ENCODE assay signal across 8 cellular contexts in genomic region chr16:79767597-79768280, GRCh38.
DNase-seq lines count a peak whose midpoint lies in the region; ATAC-seq and TF ChIP-seq lines count a peak whose summit lies in the region.

No MANE protein-coding gene starts in this region.

- H3K9me3 ChIP-seq in MG63 (no peaks in the 10 kb centered on the region), esophagus (ENCODE audit: control insufficient read depth in 2 of 2, insufficient read depth in 1 of 2, low read depth in 1 of 2, low read length in 1 of 2) (no peaks in the 10 kb centered on the region), WERI-Rb-1 (ENCODE audit: severe bottlenecking) (no peaks in the 10 kb centered on the region)

- peak overlapping the region; percentile 89 to 91 for H3K27ac ChIP-seq in esophagus (ENCODE audit: low read depth in 2 of 2, low read length in 1 of 2)
- H3K27ac ChIP-seq in WERI-Rb-1: no peak overlapping the region

- H3K27me3 ChIP-seq in MG63 (no peaks in the 10 kb centered on the region), esophagus (ENCODE audit: control insufficient read depth in 1 of 2, insufficient read depth in 2 of 2, low read length in 2 of 2) (no peaks in the 10 kb centered on the region), WERI-Rb-1 (ENCODE audit: insufficient read depth, low read depth, severe bottlenecking) (peaks cover 65% of the 10 kb centered on the region)

- no peak overlapping the region for H3K4me3 Mint-ChIP-seq in nephron progenitor cell

- no peak for ATAC-seq in HG02884 (IDR thresholded peaks at IDR 0.05; ENCODE audit: unreplicated experiment)

- H3K9me3 Mint-ChIP-seq in nephron progenitor cell: no peaks in the 10 kb centered on the region

- H3K4me1 Mint-ChIP-seq in nephron progenitor cell: peaks cover 58% of the 10 kb centered on the region

- H3K36me3 ChIP-seq in MG63 (no peaks in the 10 kb centered on the region), esophagus (ENCODE audit: control insufficient read depth in 2 of 2, insufficient read depth in 2 of 2, low read length in 1 of 2) (no peaks in the 10 kb centered on the region), WERI-Rb-1 (no peaks in the 10 kb centered on the region)

- TF ChIP-seq CTCF in AG10803 (conservative IDR thresholded peaks at IDR 0.05; ENCODE audit: low read length) (peak; percentile 59), nephron progenitor cell (IDR thresholded peaks at IDR 0.05) (no peak), WERI-Rb-1 (IDR thresholded peaks at IDR 0.05; ENCODE audit: low read depth, low read length) (no peak)

- H3K4me1 ChIP-seq in esophagus (ENCODE audit: control insufficient read depth in 2 of 2, insufficient read depth in 2 of 2, low read length in 1 of 2): peaks cover 0 to 8% of the 10 kb centered on the region in 2 donors

- 24 to 28% methylated on average over 6 of the region's 6 CpGs for WGBS in esophagus, 2 donors

- DNase-seq in AG10803 (ENCODE audit: low read depth) (peak; percentile 42), MG63 (peak; percentile 6), nephron progenitor cell (no peak), WERI-Rb-1 (no peak), activated gamma-delta T cell treated with Interleukin-2 at 50 U/mL for 16 hours (no peak), NCI-H774 (lab: John Stamatoyannopoulos, UW) (no peak)

- H3K4me3 ChIP-seq in AG10803 (ENCODE audit: low read length) (peak overlapping the region; percentile 55), MG63 (peak overlapping the region; percentile 17; the same call in 1 of the 2 replicates), esophagus (ENCODE audit: low read depth in 1 of 2, low read length in 2 of 2) (peak overlapping the region in 1 of 2 donors; percentile 44), WERI-Rb-1 (ENCODE audit: low read depth, low read length) (no peak overlapping the region)

- H3K27me3 Mint-ChIP-seq in nephron progenitor cell (ENCODE audit: low read depth, poor library complexity): peaks cover 9% of the 10 kb centered on the region

- no peaks in the 10 kb centered on the region for H3K36me3 Mint-ChIP-seq in nephron progenitor cell (ENCODE audit: low read depth)

- peak overlapping the region; percentile 86 for H3K27ac Mint-ChIP-seq in nephron progenitor cell

Comparison
In these comparisons a context has a peak if more than half of its experiments do, and no peak if none do; other contexts are left out.
1. DNase-seq: peak in AG10803 (single experiment) and MG63 (single experiment); none in nephron progenitor cell (single experiment), WERI-Rb-1 (single experiment), activated gamma-delta T cell treated with Interleukin-2 at 50 U/mL for 16 hours (single experiment) and NCI-H774 (single experiment).